Comparison of ENCODE assay signal across 22 cellular contexts in the genomic region with DNA sequence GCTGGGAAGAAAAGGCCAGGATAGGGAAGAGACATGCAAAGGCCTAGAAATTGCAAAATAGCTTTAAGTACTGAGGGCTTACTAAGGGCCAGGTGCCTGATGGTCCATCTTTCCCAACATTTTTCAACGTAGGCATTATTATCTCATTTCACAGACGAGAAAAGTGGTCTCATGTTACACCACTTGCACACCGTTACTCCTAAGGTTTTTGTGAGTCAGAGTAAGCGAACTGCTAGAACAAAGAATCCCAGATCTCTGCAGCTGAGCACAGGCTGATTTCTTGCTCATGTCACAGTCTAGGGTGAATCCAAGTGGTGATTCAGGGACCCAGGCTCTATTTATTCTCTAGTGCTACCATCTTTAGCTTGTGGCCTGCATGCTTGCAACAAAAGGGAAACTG. TPM values are rescaled to one million over a fixed set of nuclear protein-coding genes. Genes with fewer than 3 reads are reported as not detected.
DNase-seq lines count a peak whose midpoint lies in the region; ATAC-seq and TF ChIP-seq lines count a peak whose summit lies in the region.
"Had no signal": no experiment of that assay in that cellular context is flagged by ENCODE, and none has a peak within 500 bp of the region (broad histone marks: within the 10 kb centered on the region; RNA-seq: fewer than 3 reads in every experiment).

No MANE protein-coding gene starts in this region.

- no peak for TF ChIP-seq CTCF in cardiac muscle cell (IDR thresholded peaks at IDR 0.05; ENCODE audit: low read depth, low read length)
- TF ChIP-seq CTCF in heart left ventricle (IDR thresholded peaks at IDR 0.05), result no peak
- TF ChIP-seq CTCF in PC-3 (conservative IDR thresholded peaks at IDR 0.05; ENCODE audit: low read depth, low read length), result no peak
- TF ChIP-seq CTCF in glutamatergic neuron (IDR thresholded peaks at IDR 0.05; ENCODE audit: partially characterized antibody, unreplicated experiment), result no peak
- no peak for TF ChIP-seq CTCF in type B pancreatic cell (conservative IDR thresholded peaks at IDR 0.05)
- no peak for TF ChIP-seq CTCF in A673 (conservative IDR thresholded peaks at IDR 0.05; ENCODE audit: low read depth, low read length)

- H3K9me3 Mint-ChIP-seq in glutamatergic neuron (ENCODE audit: unreplicated experiment), result peaks cover 4% of the 10 kb centered on the region
- H3K9me3 Mint-ChIP-seq in type B pancreatic cell, result peaks cover 3% of the 10 kb centered on the region
- H3K9me3 Mint-ChIP-seq: activated naive CD4-positive, alpha-beta T cell treated with anti-CD3 and anti-CD28 coated beads, Interleukin-2, amount 10 ng/mL, durations not matched to agents 7 days and 5 days; activated T-cell treated with anti-CD3 and anti-CD28 coated beads, Interleukin-2, amount 50 U/mL, for 4 hours; CD4-positive, CD25-positive, alpha-beta regulatory T cell; dendritic cell treated with granulocyte-macrophage colony-stimulating factor and Interleukin-4, amounts not matched to agents 40 ng/mL and 50 ng/mL, for 4 days; neural crest cell had no signal

- H3K36me3 ChIP-seq in cardiac muscle cell (no peaks in the 10 kb centered on the region), heart left ventricle (no peaks in the 10 kb centered on the region), PC-3 (ENCODE audit: low read depth, low read length) (no peaks in the 10 kb centered on the region), A673 (ENCODE audit: insufficient read depth, low read length, poor library complexity, severe bottlenecking) (no peaks in the 10 kb centered on the region)
- H3K36me3 ChIP-seq: HAP-1 had no signal

- no peak overlapping the region for H3K9ac ChIP-seq in PC-3 (ENCODE audit: low read length)

- no peaks in the 10 kb centered on the region for H3K36me3 Mint-ChIP-seq in glutamatergic neuron (ENCODE audit: unreplicated experiment)
- peaks cover 4% of the 10 kb centered on the region for H3K36me3 Mint-ChIP-seq in type B pancreatic cell
- H3K36me3 Mint-ChIP-seq: activated naive CD4-positive, alpha-beta T cell treated with anti-CD3 and anti-CD28 coated beads, Interleukin-2, amount 10 ng/mL, durations not matched to agents 7 days and 5 days; CD4-positive, CD25-positive, alpha-beta regulatory T cell had no signal

- 84 to 91% (median 89%) methylated on average over 4 of the region's 4 CpGs for WGBS in heart left ventricle, 4 donors

- peaks cover 11% of the 10 kb centered on the region for H3K27me3 Mint-ChIP-seq in glutamatergic neuron (ENCODE audit: unreplicated experiment)
- no peaks in the 10 kb centered on the region for H3K27me3 Mint-ChIP-seq in type B pancreatic cell

- intact Hi-C loops in heart left ventricle (cut with DNase I) (no loop called here), PC-3 (cut with micrococcal nuclease) (no loop called here), A673 (cut with micrococcal nuclease; ENCODE audit: unreplicated experiment) (no loop called here)

- H3K27me3 ChIP-seq in cardiac muscle cell (no peaks in the 10 kb centered on the region), heart left ventricle (no peaks in the 10 kb centered on the region), PC-3 (ENCODE audit: low read length) (no peaks in the 10 kb centered on the region), A673 (replicated peaks; ENCODE audit: insufficient read depth, low read depth, low read length, poor library complexity) (no peaks in the 10 kb centered on the region)

- H4K20me1 ChIP-seq in PC-3 (ENCODE audit: low read length), result no peaks in the 10 kb centered on the region

- TF ChIP-seq POLR2A in heart left ventricle (IDR thresholded peaks at IDR 0.05), result no peak

- no TSS peak for BruUV-seq in PC-3 (replicated peaks; lab: Mats Ljungman, UMichigan)
- no TSS peak for BruUV-seq in A673 (replicated peaks; lab: Mats Ljungman, UMichigan)

- H3K27ac ChIP-seq in cardiac muscle cell (peak overlapping the region; percentile 46), heart left ventricle (peak overlapping the region in 5 of 12 donors; percentile 29 to 48 (median 39)), PC-3 (ENCODE audit: low read length) (no peak overlapping the region), A673 (ENCODE audit: low read depth, low read length, poor library complexity, severe bottlenecking) (no peak overlapping the region)
- H3K27ac ChIP-seq: foreskin keratinocyte had no signal

- POLR2A ChIA-PET in PC-3 (lab: Charles Lee; ENCODE audit: unreplicated experiment) (no interaction called here), A673 (lab: Charles Lee; ENCODE audit: low non-redundant PET) (no interaction called here)

- no peaks in the 10 kb centered on the region for H3K9me2 ChIP-seq in PC-3 (replicated peaks; ENCODE audit: low read length)

- H3K27ac Mint-ChIP-seq in glutamatergic neuron (ENCODE audit: unreplicated experiment) (peak overlapping the region; percentile 70), type B pancreatic cell (peak overlapping the region; percentile 70)
- H3K27ac Mint-ChIP-seq: activated CD8-positive, alpha-beta T cell treated with anti-CD3 and anti-CD28 coated beads for 36 hours; activated naive CD4-positive, alpha-beta T cell treated with anti-CD3 and anti-CD28 coated beads, Interleukin-2, amount 10 ng/mL, durations not matched to agents 7 days and 5 days; dendritic cell treated with granulocyte-macrophage colony-stimulating factor and Interleukin-4, amounts not matched to agents 40 ng/mL and 50 ng/mL, for 4 days had no signal

- no peaks in the 10 kb centered on the region for H3K79me2 ChIP-seq in PC-3 (ENCODE audit: low read length)

- H3K9me3 ChIP-seq in cardiac muscle cell (ENCODE audit: low read depth), result no peaks in the 10 kb centered on the region
- no peaks in the 10 kb centered on the region for H3K9me3 ChIP-seq in heart left ventricle
- no peaks in the 10 kb centered on the region for H3K9me3 ChIP-seq in PC-3 (ENCODE audit: low read length)
- H3K9me3 ChIP-seq in A673 (ENCODE audit: low read depth, low read length, poor library complexity, severe bottlenecking), result no peaks in the 10 kb centered on the region
- H3K9me3 ChIP-seq: HAP-1 had no signal

- CTCF ChIA-PET in PC-3 (lab: Charles Lee) (no interaction called here), A673 (lab: Charles Lee) (no interaction called here)

- H3F3A ChIP-seq in PC-3 (ENCODE audit: low read length, unreplicated experiment), result no peaks in the 10 kb centered on the region

- DNase-seq in cardiac muscle cell (ENCODE audit: low read depth in 1 of 2, low spot score in 1 of 2) (peak in 1 of 2 donors; percentile 12), heart left ventricle (no peak), PC-3 (peak; percentile 16), glutamatergic neuron (no peak), type B pancreatic cell (ENCODE audit: extremely low spot score, unreplicated experiment) (no peak), T1000 (lab: John Stamatoyannopoulos, UW) (no peak), A673 (ENCODE audit: low spot score) (no peak)
- DNase-seq: activated CD8-positive, alpha-beta T cell treated with anti-CD3 and anti-CD28 coated beads for 36 hours; activated T-cell treated with anti-CD3 and anti-CD28 coated beads, Interleukin-2, amount 50 U/mL, for 4 hours; CD4-positive, CD25-positive, alpha-beta regulatory T cell; foreskin keratinocyte; NCI-H187 treated with DMSO at 0.1 percent for 48 hours; NCI-H524 treated with DMSO at 0.1 percent for 48 hours; SHP77 treated with DMSO at 0.1 percent for 48 hours had no signal

- peaks cover 18% of the 10 kb centered on the region for H3K4me1 ChIP-seq in cardiac muscle cell (ENCODE audit: low read depth)
- peaks cover 4 to 40% (median 12%) of the 10 kb centered on the region in 12 donors for H3K4me1 ChIP-seq in heart left ventricle
- H3K4me1 ChIP-seq in PC-3 (ENCODE audit: insufficient read depth, low read length), result no peaks in the 10 kb centered on the region
- H3K4me1 ChIP-seq in A673 (ENCODE audit: insufficient read depth, low read length, poor library complexity, severe bottlenecking), result no peaks in the 10 kb centered on the region
- H3K4me1 ChIP-seq: foreskin keratinocyte had no signal

- H3K4me1 Mint-ChIP-seq in glutamatergic neuron (ENCODE audit: low read depth, unreplicated experiment), result peaks cover 17% of the 10 kb centered on the region
- H3K4me1 Mint-ChIP-seq in type B pancreatic cell (ENCODE audit: unreplicated experiment), result peaks cover 15% of the 10 kb centered on the region
- H3K4me1 Mint-ChIP-seq: activated naive CD4-positive, alpha-beta T cell treated with anti-CD3 and anti-CD28 coated beads, Interleukin-2, amount 10 ng/mL, durations not matched to agents 7 days and 5 days had no signal

- no peak for ATAC-seq in heart left ventricle
- ATAC-seq in PC-3, result peak; percentile 22; the same call in 1 of the 2 replicates
- no peak for ATAC-seq in GM21447 (IDR thresholded peaks at IDR 0.05; ENCODE audit: unreplicated experiment)
- ATAC-seq: activated CD8-positive, alpha-beta T cell treated with anti-CD3 and anti-CD28 coated beads for 36 hours; activated T-cell treated with anti-CD3 and anti-CD28 coated beads, Interleukin-2, amount 50 U/mL, for 4 hours; foreskin keratinocyte had no signal

- H3K4me3 ChIP-seq in cardiac muscle cell, result no peak overlapping the region
- no peak overlapping the region for H3K4me3 ChIP-seq in heart left ventricle
- H3K4me3 ChIP-seq in PC-3 (ENCODE audit: low read length), result no peak overlapping the region
- no peak overlapping the region for H3K4me3 ChIP-seq in A673 (ENCODE audit: low read depth, low read length, poor library complexity, severe bottlenecking)
- H3K4me3 ChIP-seq: HAP-1 had no signal

- no peak overlapping the region for H2AFZ ChIP-seq in PC-3 (ENCODE audit: low read length)

- no peak overlapping the region for H3K4me2 ChIP-seq in PC-3 (ENCODE audit: low read length)

- H3K4me3 Mint-ChIP-seq in glutamatergic neuron (ENCODE audit: unreplicated experiment) (no peak overlapping the region), type B pancreatic cell (no peak overlapping the region)
- H3K4me3 Mint-ChIP-seq: activated CD8-positive, alpha-beta T cell treated with anti-CD3 and anti-CD28 coated beads for 36 hours; activated naive CD4-positive, alpha-beta T cell treated with anti-CD3 and anti-CD28 coated beads, Interleukin-2, amount 10 ng/mL, durations not matched to agents 7 days and 5 days; activated T-cell treated with anti-CD3 and anti-CD28 coated beads, Interleukin-2, amount 50 U/mL, for 4 hours; CD4-positive, CD25-positive, alpha-beta regulatory T cell; dendritic cell treated with granulocyte-macrophage colony-stimulating factor and Interleukin-4, amounts not matched to agents 40 ng/mL and 50 ng/mL, for 4 days; neural crest cell had no signal

RNA-seq across cellular contexts. Expression of gene ADRA2B, which starts 25.8 kb away (rescaled TPM):
- total RNA-seq in cardiac muscle cell (27.4 and 61.8 TPM in 2 replicates), heart left ventricle (1 to 10 TPM; 2.2 to 6.1 (median 3.6) TPM), PC-3 (2014; rRNA removed) (0.12 TPM in 1 of 2 replicates, not detected in the other), glutamatergic neuron (ENCODE audit: unreplicated experiment) (0.91 TPM), type B pancreatic cell (ENCODE audit: low replicate concordance) (2.4 and 13.9 TPM in 2 replicates), A673 (2021) (0.11 TPM in 1 of 2 replicates, not detected in the other)
- polyA plus RNA-seq in cardiac muscle cell (28.5 and 50.8 TPM in 2 replicates), heart left ventricle (1 to 10 TPM; 1.5 to 3.5 TPM)
- total RNA-seq: endothelial cell of umbilical vein, renal cortical epithelial cell had no signal
- polyA plus RNA-seq: CD4-positive, CD25-positive, alpha-beta regulatory T cell; endothelial cell of umbilical vein had no signal

RNA-seq across cellular contexts. Expression of gene ASTL, which starts 47.8 kb away (rescaled TPM):
- total RNA-seq in cardiac muscle cell, result not detected in 2 replicates
- not detected in 2 replicates for polyA plus RNA-seq in cardiac muscle cell
- total RNA-seq in heart left ventricle, result not detected
- polyA plus RNA-seq in heart left ventricle, result under 1 TPM in 1 of 2 donors, not detected in 1; 0.14 TPM
- not detected in 2 replicates for total RNA-seq in PC-3 (2014; rRNA removed)
- total RNA-seq in glutamatergic neuron (ENCODE audit: unreplicated experiment), result not detected
- total RNA-seq in type B pancreatic cell (ENCODE audit: low replicate concordance), result 0.93 TPM in 1 of 2 replicates, not detected in the other
- total RNA-seq in A673 (2021), result not detected in 2 replicates
- total RNA-seq: endothelial cell of umbilical vein, foreskin keratinocyte, neural crest cell, renal cortical epithelial cell had no signal
- polyA plus RNA-seq: aorta, endothelial cell of umbilical vein, foreskin keratinocyte had no signal

RNA-seq across cellular contexts. Expression of gene DUSP2, which starts 54.7 kb away (rescaled TPM):
- total RNA-seq in cardiac muscle cell (0.89 and 3.0 TPM in 2 replicates), heart left ventricle (10 to 100 TPM in 1 of 9 donors, 1 to 10 TPM in 6, under 1 TPM in 2; 0.56 to 11.1 (median 2.7) TPM), PC-3 (2014; rRNA removed) (6.9 and 16.7 TPM in 2 replicates), glutamatergic neuron (ENCODE audit: unreplicated experiment) (0.34 TPM), type B pancreatic cell (ENCODE audit: low replicate concordance) (4.3 and 4.5 TPM in 2 replicates), A673 (2021) (0.50 and 1.4 TPM in 2 replicates)
- polyA plus RNA-seq in cardiac muscle cell (1.0 and 2.2 TPM in 2 replicates), heart left ventricle (10 to 100 TPM in 1 of 2 donors, 1 to 10 TPM in 1; 1.4 to 23.1 TPM)

RNA-seq across cellular contexts. Expression of gene GPAT2, which starts 55.8 kb away (rescaled TPM):
- total RNA-seq in cardiac muscle cell (1.5 and 3.5 TPM in 2 replicates), heart left ventricle (10 to 100 TPM in 2 of 9 donors, 1 to 10 TPM in 7; 1.7 to 20.2 (median 5.5) TPM), PC-3 (2014; rRNA removed) (not detected in 2 replicates), glutamatergic neuron (ENCODE audit: unreplicated experiment) (0.47 TPM), type B pancreatic cell (ENCODE audit: low replicate concordance) (0.39 TPM in 1 of 2 replicates, not detected in the other), A673 (2021) (not detected in 2 replicates)
- polyA plus RNA-seq in cardiac muscle cell (1.8 and 2.2 TPM in 2 replicates), heart left ventricle (1 to 10 TPM; 2.1 to 5.6 TPM)
- total RNA-seq: neural crest cell had no signal
